29 cellular contexts compared by ENCODE assay signal in genomic region chr17:41190328-41190727, GRCh38. TPM values are rescaled to one million over a fixed set of nuclear protein-coding genes. Genes with fewer than 3 reads are reported as not detected.
"Had no signal": no experiment of that assay in that cellular context is flagged by ENCODE, and none has a peak within 500 bp of the region (broad histone marks: within the 10 kb centered on the region; RNA-seq: fewer than 3 reads in every experiment).

No MANE protein-coding gene starts in this region.

- H3K36me3 Mint-ChIP-seq: natural killer cell, neural progenitor cell had no signal

- DNase-seq: activated CD4-positive, alpha-beta T cell treated with anti-CD3 and anti-CD28 coated beads, Interleukin-2, amount 10 ng/mL, durations not matched to agents 7 days and 5 days; activated CD4-positive, CD25-positive, alpha-beta regulatory T cell treated with anti-CD3 and anti-CD28 coated beads, Interleukin-2, amount 50 U/mL, for 72 hours; activated CD8-positive, alpha-beta T cell treated with anti-CD3 and anti-CD28 coated beads for 36 hours; activated gamma-delta T cell treated with Interleukin-2 at 50 U/mL for 16 hours; activated T-cell treated with anti-CD3 and anti-CD28 coated beads, Interleukin-2, amount 50 U/mL, for 4 hours; central memory CD4-positive, alpha-beta T cell; foreskin keratinocyte; heart left ventricle; hypothalamus; left lung; lower lobe of right lung; mesenchymal stem cell; natural killer cell; stimulated activated CD4-positive, alpha-beta T cell treated with anti-CD3 and anti-CD28 coated beads, Interleukin-1b, Interleukin-23, amount 100 ng/mL, for 48 hours; stimulated activated naive CD4-positive, alpha-beta T cell treated with Interleukin-2 at 50 U/mL for 16 hours; T-helper 1 cell; testis; transverse colon had no signal

- ATAC-seq: activated CD8-positive, alpha-beta T cell treated with anti-CD3 and anti-CD28 coated beads for 36 hours; activated T-cell treated with anti-CD3 and anti-CD28 coated beads, Interleukin-2, amount 50 U/mL, for 4 hours; activated T-helper 17 cell treated with anti-CD3 and anti-CD28 coated beads, Interleukin-2, amount 50 U/mL, for 72 hours; foreskin keratinocyte; heart left ventricle; left lung; lower lobe of right lung; natural killer cell had no signal

- H3K4me3 Mint-ChIP-seq: activated CD4-positive, alpha-beta T cell treated with anti-CD3 and anti-CD28 coated beads, Interleukin-2, amount 10 ng/mL, durations not matched to agents 7 days and 5 days; activated CD8-positive, alpha-beta T cell treated with anti-CD3 and anti-CD28 coated beads for 36 hours; activated naive CD4-positive, alpha-beta T cell treated with anti-CD3 and anti-CD28 coated beads, Interleukin-2, amount 50 U/mL, for 24 hours; activated T-cell treated with anti-CD3 and anti-CD28 coated beads, Interleukin-2, amount 50 U/mL, for 4 hours; activated T-helper 17 cell treated with anti-CD3 and anti-CD28 coated beads, Interleukin-2, amount 50 U/mL, for 72 hours; natural killer cell; neural progenitor cell; T-helper 2 cell treated with Interferon-gamma antibody and Interleukin-4, amounts not matched to agents 5 μg/mL and 100 μg/mL, for 36 hours had no signal

- H3K27me3 Mint-ChIP-seq: activated CD4-positive, alpha-beta T cell treated with anti-CD3 and anti-CD28 coated beads, Interleukin-2, amount 10 ng/mL, durations not matched to agents 7 days and 5 days; activated CD8-positive, alpha-beta T cell treated with anti-CD3 and anti-CD28 coated beads for 36 hours had no signal

- H3K9me3 Mint-ChIP-seq: activated CD4-positive, alpha-beta T cell treated with anti-CD3 and anti-CD28 coated beads, Interleukin-2, amount 10 ng/mL, durations not matched to agents 7 days and 5 days; activated CD8-positive, alpha-beta T cell treated with anti-CD3 and anti-CD28 coated beads for 36 hours; activated naive CD4-positive, alpha-beta T cell treated with anti-CD3 and anti-CD28 coated beads, Interleukin-2, amount 50 U/mL, for 24 hours; activated T-helper 17 cell treated with anti-CD3 and anti-CD28 coated beads, Interleukin-2, amount 50 U/mL, for 72 hours; natural killer cell; T-helper 2 cell treated with Interferon-gamma antibody and Interleukin-4, amounts not matched to agents 5 μg/mL and 100 μg/mL, for 36 hours had no signal

- H3K27ac Mint-ChIP-seq: activated CD4-positive, alpha-beta T cell treated with anti-CD3 and anti-CD28 coated beads, Interleukin-2, amount 10 ng/mL, durations not matched to agents 7 days and 5 days; activated CD8-positive, alpha-beta T cell treated with anti-CD3 and anti-CD28 coated beads for 36 hours; activated naive CD4-positive, alpha-beta T cell treated with anti-CD3 and anti-CD28 coated beads, Interleukin-2, amount 50 U/mL, for 24 hours; activated T-helper 17 cell treated with anti-CD3 and anti-CD28 coated beads, Interleukin-2, amount 50 U/mL, for 72 hours; natural killer cell; neural progenitor cell; T-helper 2 cell treated with Interferon-gamma antibody and Interleukin-4, amounts not matched to agents 5 μg/mL and 100 μg/mL, for 36 hours had no signal

- H3K4me1 Mint-ChIP-seq: activated CD4-positive, alpha-beta T cell treated with anti-CD3 and anti-CD28 coated beads, Interleukin-2, amount 10 ng/mL, durations not matched to agents 7 days and 5 days; activated naive CD4-positive, alpha-beta T cell treated with anti-CD3 and anti-CD28 coated beads, Interleukin-2, amount 50 U/mL, for 24 hours; activated T-helper 17 cell treated with anti-CD3 and anti-CD28 coated beads, Interleukin-2, amount 50 U/mL, for 72 hours; natural killer cell; neural progenitor cell had no signal

RNA-seq across cellular contexts. Expression of gene KRTAP9-1, which starts 0.6 kb away (rescaled TPM):
- total RNA-seq: activated CD4-positive, alpha-beta T cell treated with anti-CD3 and anti-CD28 coated beads, Interleukin-2, amount 10 ng/mL, durations not matched to agents 7 days and 5 days; activated CD8-positive, alpha-beta T cell treated with anti-CD3 and anti-CD28 coated beads for 36 hours; activated T-cell treated with anti-CD3 and anti-CD28 coated beads, Interleukin-2, amount 50 U/mL, for 4 hours; activated T-helper 17 cell treated with anti-CD3 and anti-CD28 coated beads, Interleukin-2, amount 50 U/mL, for 72 hours; breast epithelium; esophagus muscularis mucosa; foreskin keratinocyte; heart left ventricle; left lung; lower lobe of right lung; natural killer cell; omental fat pad; pulmonary artery endothelial cell; right atrium auricular region; smooth muscle cell; testis; transverse colon; urinary bladder had no signal

RNA-seq across cellular contexts. Expression of gene KRTAP4-1, which starts 5.6 kb away (rescaled TPM):
- total RNA-seq: activated CD4-positive, alpha-beta T cell treated with anti-CD3 and anti-CD28 coated beads, Interleukin-2, amount 10 ng/mL, durations not matched to agents 7 days and 5 days; activated CD8-positive, alpha-beta T cell treated with anti-CD3 and anti-CD28 coated beads for 36 hours; activated T-cell treated with anti-CD3 and anti-CD28 coated beads, Interleukin-2, amount 50 U/mL, for 4 hours; activated T-helper 17 cell treated with anti-CD3 and anti-CD28 coated beads, Interleukin-2, amount 50 U/mL, for 72 hours; breast epithelium; esophagus muscularis mucosa; foreskin keratinocyte; heart left ventricle; left lung; lower lobe of right lung; natural killer cell; omental fat pad; pulmonary artery endothelial cell; right atrium auricular region; smooth muscle cell; testis; urinary bladder had no signal

RNA-seq across cellular contexts. Expression of gene KRTAP4-2, which starts 12.3 kb away (rescaled TPM):
- total RNA-seq: activated CD4-positive, alpha-beta T cell treated with anti-CD3 and anti-CD28 coated beads, Interleukin-2, amount 10 ng/mL, durations not matched to agents 7 days and 5 days; activated CD8-positive, alpha-beta T cell treated with anti-CD3 and anti-CD28 coated beads for 36 hours; activated T-cell treated with anti-CD3 and anti-CD28 coated beads, Interleukin-2, amount 50 U/mL, for 4 hours; activated T-helper 17 cell treated with anti-CD3 and anti-CD28 coated beads, Interleukin-2, amount 50 U/mL, for 72 hours; breast epithelium; esophagus muscularis mucosa; foreskin keratinocyte; heart left ventricle; left lung; lower lobe of right lung; natural killer cell; omental fat pad; pulmonary artery endothelial cell; right atrium auricular region; smooth muscle cell; testis; transverse colon; urinary bladder had no signal

RNA-seq across cellular contexts. Expression of gene KRTAP4-3, which starts 22.3 kb away (rescaled TPM):
- total RNA-seq: activated CD4-positive, alpha-beta T cell treated with anti-CD3 and anti-CD28 coated beads, Interleukin-2, amount 10 ng/mL, durations not matched to agents 7 days and 5 days; activated CD8-positive, alpha-beta T cell treated with anti-CD3 and anti-CD28 coated beads for 36 hours; activated T-cell treated with anti-CD3 and anti-CD28 coated beads, Interleukin-2, amount 50 U/mL, for 4 hours; activated T-helper 17 cell treated with anti-CD3 and anti-CD28 coated beads, Interleukin-2, amount 50 U/mL, for 72 hours; breast epithelium; esophagus muscularis mucosa; foreskin keratinocyte; heart left ventricle; left lung; lower lobe of right lung; natural killer cell; omental fat pad; pulmonary artery endothelial cell; right atrium auricular region; smooth muscle cell; testis; transverse colon; urinary bladder had no signal

RNA-seq across cellular contexts. Expression of gene KRTAP4-4, which starts 29.8 kb away (rescaled TPM):
- total RNA-seq: activated CD4-positive, alpha-beta T cell treated with anti-CD3 and anti-CD28 coated beads, Interleukin-2, amount 10 ng/mL, durations not matched to agents 7 days and 5 days; activated CD8-positive, alpha-beta T cell treated with anti-CD3 and anti-CD28 coated beads for 36 hours; activated T-cell treated with anti-CD3 and anti-CD28 coated beads, Interleukin-2, amount 50 U/mL, for 4 hours; activated T-helper 17 cell treated with anti-CD3 and anti-CD28 coated beads, Interleukin-2, amount 50 U/mL, for 72 hours; breast epithelium; esophagus muscularis mucosa; foreskin keratinocyte; heart left ventricle; left lung; lower lobe of right lung; natural killer cell; omental fat pad; pulmonary artery endothelial cell; right atrium auricular region; smooth muscle cell; testis; transverse colon; urinary bladder had no signal
